Comparison of ENCODE assay signal across 2 cellular contexts in genomic region chr16:87555647-87556046, GRCh38.
TF ChIP-seq lines count a peak whose summit lies in the region.

No MANE protein-coding gene starts in this region.

TF ChIP-seq in WTC11, 78 proteins besides CTCF, POLR2A, EP300 and RAD21:
- TF ChIP-seq ZNF263 (CRISPR knock-in tag; IDR thresholded peaks at IDR 0.05; ENCODE audit: low read depth) (no peak), TCF7 (CRISPR knock-in tag; IDR thresholded peaks at IDR 0.05; ENCODE audit: low read depth) (no peak), ZNF532 (CRISPR knock-in tag; IDR thresholded peaks at IDR 0.05; ENCODE audit: borderline replicate concordance) (no peak), ZNF317 (CRISPR knock-in tag; IDR thresholded peaks at IDR 0.05; ENCODE audit: borderline replicate concordance, low read depth) (no peak), SP1 (CRISPR knock-in tag; conservative IDR thresholded peaks at IDR 0.05) (no peak), ZNF121 (CRISPR knock-in tag; IDR thresholded peaks at IDR 0.05) (no peak), NR1H2 (CRISPR knock-in tag; IDR thresholded peaks at IDR 0.05) (no peak), GTF2I (CRISPR knock-in tag; conservative IDR thresholded peaks at IDR 0.05) (no peak)

TF ChIP-seq in HepG2, 621 proteins besides CTCF, POLR2A, EP300 and RAD21:
- no peak for TF ChIP-seq LRRFIP1 (CRISPR knock-in tag; conservative IDR thresholded peaks at IDR 0.05)
- peak; percentile 7; the same call in 1 of the 2 replicates for TF ChIP-seq CEBPB (IDR thresholded peaks at IDR 0.05; ENCODE audit: borderline replicate concordance, low read depth, low read length)
- TF ChIP-seq, protein P1, sequence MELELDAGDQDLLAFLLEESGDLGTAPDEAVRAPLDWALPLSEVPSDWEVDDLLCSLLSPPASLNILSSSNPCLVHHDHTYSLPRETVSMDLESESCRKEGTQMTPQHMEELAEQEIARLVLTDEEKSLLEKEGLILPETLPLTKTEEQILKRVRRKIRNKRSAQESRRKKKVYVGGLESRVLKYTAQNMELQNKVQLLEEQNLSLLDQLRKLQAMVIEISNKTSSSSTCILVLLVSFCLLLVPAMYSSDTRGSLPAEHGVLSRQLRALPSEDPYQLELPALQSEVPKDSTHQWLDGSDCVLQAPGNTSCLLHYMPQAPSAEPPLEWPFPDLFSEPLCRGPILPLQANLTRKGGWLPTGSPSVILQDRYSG (CRISPR knock-in tag; IDR thresholded peaks at IDR 0.05), result no peak
- no peak for TF ChIP-seq WIZ (CRISPR knock-in tag; IDR thresholded peaks at IDR 0.05)
- TF ChIP-seq, protein P2, sequence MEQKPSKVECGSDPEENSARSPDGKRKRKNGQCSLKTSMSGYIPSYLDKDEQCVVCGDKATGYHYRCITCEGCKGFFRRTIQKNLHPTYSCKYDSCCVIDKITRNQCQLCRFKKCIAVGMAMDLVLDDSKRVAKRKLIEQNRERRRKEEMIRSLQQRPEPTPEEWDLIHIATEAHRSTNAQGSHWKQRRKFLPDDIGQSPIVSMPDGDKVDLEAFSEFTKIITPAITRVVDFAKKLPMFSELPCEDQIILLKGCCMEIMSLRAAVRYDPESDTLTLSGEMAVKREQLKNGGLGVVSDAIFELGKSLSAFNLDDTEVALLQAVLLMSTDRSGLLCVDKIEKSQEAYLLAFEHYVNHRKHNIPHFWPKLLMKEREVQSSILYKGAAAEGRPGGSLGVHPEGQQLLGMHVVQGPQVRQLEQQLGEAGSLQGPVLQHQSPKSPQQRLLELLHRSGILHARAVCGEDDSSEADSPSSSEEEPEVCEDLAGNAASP (CRISPR knock-in tag; IDR thresholded peaks at IDR 0.05; ENCODE audit: borderline replicate concordance), result no peak
- no peak for TF ChIP-seq EEA1 (CRISPR knock-in tag; IDR thresholded peaks at IDR 0.05; ENCODE audit: borderline replicate concordance)
- TF ChIP-seq, protein P3, sequence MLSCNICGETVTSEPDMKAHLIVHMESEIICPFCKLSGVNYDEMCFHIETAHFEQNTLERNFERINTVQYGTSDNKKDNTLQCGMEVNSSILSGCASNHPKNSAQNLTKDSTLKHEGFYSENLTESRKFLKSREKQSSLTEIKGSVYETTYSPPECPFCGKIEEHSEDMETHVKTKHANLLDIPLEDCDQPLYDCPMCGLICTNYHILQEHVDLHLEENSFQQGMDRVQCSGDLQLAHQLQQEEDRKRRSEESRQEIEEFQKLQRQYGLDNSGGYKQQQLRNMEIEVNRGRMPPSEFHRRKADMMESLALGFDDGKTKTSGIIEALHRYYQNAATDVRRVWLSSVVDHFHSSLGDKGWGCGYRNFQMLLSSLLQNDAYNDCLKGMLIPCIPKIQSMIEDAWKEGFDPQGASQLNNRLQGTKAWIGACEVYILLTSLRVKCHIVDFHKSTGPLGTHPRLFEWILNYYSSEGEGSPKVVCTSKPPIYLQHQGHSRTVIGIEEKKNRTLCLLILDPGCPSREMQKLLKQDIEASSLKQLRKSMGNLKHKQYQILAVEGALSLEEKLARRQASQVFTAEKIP (CRISPR knock-in tag; IDR thresholded peaks at IDR 0.05; ENCODE audit: borderline replicate concordance), result no peak
- no peak for TF ChIP-seq ZZZ3 (CRISPR knock-in tag; IDR thresholded peaks at IDR 0.05; ENCODE audit: borderline replicate concordance)
- no peak for TF ChIP-seq KLF16 (CRISPR knock-in tag; IDR thresholded peaks at IDR 0.05)
- TF ChIP-seq ZHX2 (IDR thresholded peaks at IDR 0.05; ENCODE audit: low read depth), result no peak
- no peak for TF ChIP-seq ZHX2 (CRISPR knock-in tag; IDR thresholded peaks at IDR 0.05; ENCODE audit: borderline replicate concordance)
- TF ChIP-seq, protein P4, sequence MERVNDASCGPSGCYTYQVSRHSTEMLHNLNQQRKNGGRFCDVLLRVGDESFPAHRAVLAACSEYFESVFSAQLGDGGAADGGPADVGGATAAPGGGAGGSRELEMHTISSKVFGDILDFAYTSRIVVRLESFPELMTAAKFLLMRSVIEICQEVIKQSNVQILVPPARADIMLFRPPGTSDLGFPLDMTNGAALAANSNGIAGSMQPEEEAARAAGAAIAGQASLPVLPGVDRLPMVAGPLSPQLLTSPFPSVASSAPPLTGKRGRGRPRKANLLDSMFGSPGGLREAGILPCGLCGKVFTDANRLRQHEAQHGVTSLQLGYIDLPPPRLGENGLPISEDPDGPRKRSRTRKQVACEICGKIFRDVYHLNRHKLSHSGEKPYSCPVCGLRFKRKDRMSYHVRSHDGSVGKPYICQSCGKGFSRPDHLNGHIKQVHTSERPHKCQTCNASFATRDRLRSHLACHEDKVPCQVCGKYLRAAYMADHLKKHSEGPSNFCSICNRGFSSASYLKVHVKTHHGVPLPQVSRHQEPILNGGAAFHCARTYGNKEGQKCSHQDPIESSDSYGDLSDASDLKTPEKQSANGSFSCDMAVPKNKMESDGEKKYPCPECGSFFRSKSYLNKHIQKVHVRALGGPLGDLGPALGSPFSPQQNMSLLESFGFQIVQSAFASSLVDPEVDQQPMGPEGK (CRISPR knock-in tag; IDR thresholded peaks at IDR 0.05), result no peak
- TF ChIP-seq PHF21A (CRISPR knock-in tag; IDR thresholded peaks at IDR 0.05), result 0 out of 2 replicates have a peak, but pooled peaks have one; percentile 1
- TF ChIP-seq CENPT (CRISPR knock-in tag; IDR thresholded peaks at IDR 0.05; ENCODE audit: low read depth), result no peak
- TF ChIP-seq TSC22D2 (CRISPR knock-in tag; IDR thresholded peaks at IDR 0.05; ENCODE audit: borderline replicate concordance), result no peak
